19 cellular contexts compared by ENCODE assay signal in the genomic region with DNA sequence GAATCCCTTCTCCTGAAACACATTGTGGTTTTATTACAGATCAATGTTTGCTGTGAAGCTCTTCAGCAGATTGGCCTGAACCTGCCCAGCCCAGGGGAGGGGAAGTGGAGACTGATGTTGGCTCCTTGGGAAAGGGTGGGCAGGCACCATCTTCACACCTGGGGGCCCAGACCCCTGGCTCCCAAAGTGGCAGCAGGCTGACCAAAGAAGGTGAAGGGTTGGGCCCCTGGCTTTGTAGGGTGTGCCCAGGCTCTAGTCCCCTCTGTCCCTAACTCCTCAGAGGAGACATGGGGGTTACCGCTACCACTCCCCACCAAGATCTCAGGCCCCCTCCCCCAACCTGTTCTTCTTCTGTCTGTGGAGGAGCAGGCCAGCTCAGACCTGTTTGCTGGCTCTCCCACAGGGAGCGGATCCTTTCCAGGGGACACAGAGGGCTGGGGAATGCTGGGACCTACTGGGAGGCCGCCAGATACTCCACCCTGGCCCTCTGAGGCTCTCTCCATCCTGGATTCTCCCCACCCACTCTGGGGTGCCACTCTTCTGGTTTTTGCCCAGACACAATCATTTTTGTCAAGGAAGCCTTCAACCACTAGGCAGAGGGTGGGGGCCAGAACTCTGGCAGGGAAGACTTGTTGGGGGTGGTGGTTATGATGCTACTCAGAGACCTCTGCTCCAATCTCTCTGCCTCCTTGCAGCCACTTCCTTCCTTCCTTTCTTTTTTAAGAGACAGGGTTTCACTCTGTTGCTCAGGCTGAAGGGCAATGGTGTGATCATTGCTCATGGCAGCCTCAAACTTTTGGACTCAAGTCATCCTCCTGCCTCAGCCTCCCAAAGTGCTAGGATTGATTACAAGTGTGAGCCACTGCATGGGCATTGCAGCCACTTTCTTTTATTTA. TPM values are rescaled to one million over a fixed set of nuclear protein-coding genes. Genes with fewer than 3 reads are reported as not detected.
DNase-seq lines count a peak whose midpoint lies in the region; ATAC-seq, FAIRE-seq and TF ChIP-seq lines count a peak whose summit lies in the region.
"Had no signal": no experiment of that assay in that cellular context is flagged by ENCODE, and none has a peak within 500 bp of the region (broad histone marks: within the 10 kb centered on the region; RNA-seq: fewer than 3 reads in every experiment).

No MANE protein-coding gene starts in this region.

- H3K27me3 Mint-ChIP-seq in activated naive CD8-positive, alpha-beta T cell treated with anti-CD3 and anti-CD28 coated beads, Interleukin-2, amount 10 ng/mL, durations not matched to agents 7 days and 5 days: peaks cover 21% of the 10 kb centered on the region
- no peaks in the 10 kb centered on the region for H3K27me3 Mint-ChIP-seq in activated naive CD8-positive, alpha-beta T cell treated with anti-CD3 and anti-CD28 coated beads, Interleukin-2, amount 50 U/mL, for 24 hours
- H3K27me3 Mint-ChIP-seq: activated B cell treated with CpG ODN at 0.5 μM for 24 hours; activated naive CD8-positive, alpha-beta T cell treated with anti-CD3 and anti-CD28 coated beads for 36 hours; memory B cell had no signal

- H3K27me3 ChIP-seq in MM.1S (replicated peaks; ENCODE audit: insufficient read depth, low read length) (no peaks in the 10 kb centered on the region), K562 (ENCODE audit: control insufficient read depth in 2 of 2, insufficient read depth in 2 of 2, low read length in 2 of 2) (no peaks in the 10 kb centered on the region), tibial artery (no peaks in the 10 kb centered on the region)

- no peak for TF ChIP-seq EP300 in K562 (IDR thresholded peaks at IDR 0.05; ENCODE audit: low read length)

- no TSS peak for BruUV-seq in K562 (replicated peaks; lab: Mats Ljungman, UMichigan)

- H4K20me1 ChIP-seq in MM.1S (ENCODE audit: insufficient read depth, low read length): no peaks in the 10 kb centered on the region
- no peaks in the 10 kb centered on the region; the same call in 1 of the 2 replicates for H4K20me1 ChIP-seq in K562 (replicated peaks; ENCODE audit: control insufficient read depth, insufficient read depth, low read length)

- peak overlapping the region; percentile 54 for H3K4me3 Mint-ChIP-seq in activated naive CD8-positive, alpha-beta T cell treated with anti-CD3 and anti-CD28 coated beads, Interleukin-2, amount 10 ng/mL, durations not matched to agents 7 days and 5 days
- H3K4me3 Mint-ChIP-seq in activated naive CD8-positive, alpha-beta T cell treated with anti-CD3 and anti-CD28 coated beads, Interleukin-2, amount 50 U/mL, for 24 hours: no peak overlapping the region
- H3K4me3 Mint-ChIP-seq in stimulated activated effector memory CD8-positive, alpha-beta T cell treated with anti-CD3 and anti-CD28 coated beads, Interleukin-12 subunit alpha, Interleukin-12 subunit beta, amount 100 ng/mL, for 72 hours: no peak overlapping the region
- H3K4me3 Mint-ChIP-seq: activated B cell treated with CpG ODN at 0.5 μM for 24 hours; activated naive CD8-positive, alpha-beta T cell treated with anti-CD3 and anti-CD28 coated beads for 36 hours; memory B cell; nephron progenitor cell had no signal

- no peaks in the 10 kb centered on the region for H3K9me2 ChIP-seq in MM.1S (replicated peaks; ENCODE audit: insufficient read depth, low read length)

- no peaks in the 10 kb centered on the region for H3K9me3 Mint-ChIP-seq in activated naive CD8-positive, alpha-beta T cell treated with anti-CD3 and anti-CD28 coated beads, Interleukin-2, amount 10 ng/mL, durations not matched to agents 7 days and 5 days
- H3K9me3 Mint-ChIP-seq in activated naive CD8-positive, alpha-beta T cell treated with anti-CD3 and anti-CD28 coated beads, Interleukin-2, amount 50 U/mL, for 24 hours: no peaks in the 10 kb centered on the region
- no peaks in the 10 kb centered on the region for H3K9me3 Mint-ChIP-seq in stimulated activated effector memory CD8-positive, alpha-beta T cell treated with anti-CD3 and anti-CD28 coated beads, Interleukin-12 subunit alpha, Interleukin-12 subunit beta, amount 100 ng/mL, for 72 hours
- H3K9me3 Mint-ChIP-seq: activated B cell treated with CpG ODN at 0.5 μM for 24 hours; activated naive CD8-positive, alpha-beta T cell treated with anti-CD3 and anti-CD28 coated beads for 36 hours; memory B cell; nephron progenitor cell had no signal

- TF ChIP-seq CTCF in MM.1S (IDR thresholded peaks at IDR 0.05; ENCODE audit: low read length) (no peak), K562 (IDR thresholded peaks at IDR 0.05 in 2 of 3, conservative IDR thresholded peaks at IDR 0.05 in 1 of 3; ENCODE audit: insufficient read depth in 2 of 3, low read depth in 1 of 3, low read length in 3 of 3) (no peak), tibial artery (IDR thresholded peaks at IDR 0.05) (no peak)

- POLR2A ChIA-PET in activated naive CD8-positive, alpha-beta T cell treated with anti-CD3 and anti-CD28 coated beads, Interleukin-2, amount 10 ng/mL, durations not matched to agents 7 days and 5 days (lab: Charles Lee): interaction anchor here (1.1 to 1.2 kb wide), 2 partner anchors 9 to 12 kb away, joined by 3 to 5 read pairs; no protein-coding TSS in a partner anchor
- POLR2A ChIA-PET in K562 (lab: Yijun Ruan, JAX): interaction anchor here (0.8 to 1.1 kb wide), 2 partner anchors 10 to 23 kb away, joined by 3 read pairs; a partner anchor contains a TSS

- 82% methylated on average over 3 of the region's 3 CpGs for WGBS in K562 (ENCODE audit: insufficient coverage, low coverage, missing lambda C conversion rate)

- TF ChIP-seq RAD21 in K562 (CRISPR knock-in tag; conservative IDR thresholded peaks at IDR 0.05 in 1 of 2, IDR thresholded peaks at IDR 0.05 in 1 of 2): no peak

- no peak for DNase-seq in activated naive CD8-positive, alpha-beta T cell treated with anti-CD3 and anti-CD28 coated beads, Interleukin-2, amount 10 ng/mL, durations not matched to agents 7 days and 5 days
- no peak for DNase-seq in activated naive CD8-positive, alpha-beta T cell treated with anti-CD3 and anti-CD28 coated beads, Interleukin-2, amount 50 U/mL, for 24 hours
- peak; percentile 31 for DNase-seq in MM.1S
- DNase-seq in K562 (ENCODE audit: extremely low read depth in 1 of 4, low spot score in 3 of 4): no peak
- DNase-seq in stimulated activated effector memory CD8-positive, alpha-beta T cell treated with anti-CD3 and anti-CD28 coated beads, Interleukin-12 subunit alpha, Interleukin-12 subunit beta, amount 100 ng/mL, for 72 hours (ENCODE audit: low spot score in 2 of 2): no peak
- DNase-seq in tibial artery: no peak
- no peak for DNase-seq in GM19240 (ENCODE audit: insufficient read length, low spot score)
- DNase-seq: activated B cell treated with CpG ODN at 0.5 μM for 24 hours; activated naive CD8-positive, alpha-beta T cell treated with anti-CD3 and anti-CD28 coated beads for 36 hours; caudate nucleus; NCI-H187; NCI-H748 treated with DMSO at 0.1 percent for 48 hours; nephron progenitor cell had no signal

- peaks cover 3% of the 10 kb centered on the region for H3K36me3 Mint-ChIP-seq in activated naive CD8-positive, alpha-beta T cell treated with anti-CD3 and anti-CD28 coated beads, Interleukin-2, amount 10 ng/mL, durations not matched to agents 7 days and 5 days
- no peaks in the 10 kb centered on the region for H3K36me3 Mint-ChIP-seq in activated naive CD8-positive, alpha-beta T cell treated with anti-CD3 and anti-CD28 coated beads, Interleukin-2, amount 50 U/mL, for 24 hours (ENCODE audit: low read depth)
- peaks cover 11% of the 10 kb centered on the region for H3K36me3 Mint-ChIP-seq in stimulated activated effector memory CD8-positive, alpha-beta T cell treated with anti-CD3 and anti-CD28 coated beads, Interleukin-12 subunit alpha, Interleukin-12 subunit beta, amount 100 ng/mL, for 72 hours
- H3K36me3 Mint-ChIP-seq: activated naive CD8-positive, alpha-beta T cell treated with anti-CD3 and anti-CD28 coated beads for 36 hours had no signal

- H3K79me2 ChIP-seq in MM.1S (ENCODE audit: low read length): no peaks in the 10 kb centered on the region
- H3K79me2 ChIP-seq in K562 (ENCODE audit: control insufficient read depth, insufficient read depth, low read length): no peaks in the 10 kb centered on the region

- H3K9me3 ChIP-seq in MM.1S (replicated peaks; ENCODE audit: insufficient read depth, low read length) (no peaks in the 10 kb centered on the region), K562 (replicated peaks; ENCODE audit: control insufficient read depth, insufficient read depth, low read depth, low read length) (no peaks in the 10 kb centered on the region), tibial artery (no peaks in the 10 kb centered on the region)
- H3K9me3 ChIP-seq: HAP-1 had no signal

- no peak for FAIRE-seq in K562 (lab: Jason Lieb, UNC)
- FAIRE-seq: islet of Langerhans had no signal

- CTCF ChIA-PET in K562 (lab: Yijun Ruan, JAX; ENCODE audit: low intra/inter-chr PET ratio): no interaction called here

- H3K27ac ChIP-seq in MM.1S (ENCODE audit: low read length) (no peak overlapping the region), K562 (ENCODE audit: extremely low read depth, low read depth, low read length) (no peak overlapping the region), tibial artery (no peak overlapping the region)

- peaks cover 18% of the 10 kb centered on the region for H3F3A ChIP-seq in MM.1S (ENCODE audit: insufficient read depth, low read length)

- H3K4me1 ChIP-seq in MM.1S (ENCODE audit: low read length) (peaks cover 41% of the 10 kb centered on the region), K562 (replicated peaks in 1 of 2; ENCODE audit: control insufficient read depth in 2 of 2, insufficient read depth in 2 of 2, low read length in 2 of 2) (peaks cover 42 to 51% of the 10 kb centered on the region in 2 experiments), tibial artery (peaks cover 0 to 27% (median 15%) of the 10 kb centered on the region in 4 donors)

- peaks cover 44% of the 10 kb centered on the region for H3K4me1 Mint-ChIP-seq in activated naive CD8-positive, alpha-beta T cell treated with anti-CD3 and anti-CD28 coated beads, Interleukin-2, amount 10 ng/mL, durations not matched to agents 7 days and 5 days
- H3K4me1 Mint-ChIP-seq in activated naive CD8-positive, alpha-beta T cell treated with anti-CD3 and anti-CD28 coated beads, Interleukin-2, amount 50 U/mL, for 24 hours: peaks cover 19% of the 10 kb centered on the region
- H3K4me1 Mint-ChIP-seq in stimulated activated effector memory CD8-positive, alpha-beta T cell treated with anti-CD3 and anti-CD28 coated beads, Interleukin-12 subunit alpha, Interleukin-12 subunit beta, amount 100 ng/mL, for 72 hours: peaks cover 16% of the 10 kb centered on the region

- peak overlapping the region; percentile 61 for H3K27ac Mint-ChIP-seq in activated naive CD8-positive, alpha-beta T cell treated with anti-CD3 and anti-CD28 coated beads, Interleukin-2, amount 10 ng/mL, durations not matched to agents 7 days and 5 days
- no peak overlapping the region for H3K27ac Mint-ChIP-seq in activated naive CD8-positive, alpha-beta T cell treated with anti-CD3 and anti-CD28 coated beads, Interleukin-2, amount 50 U/mL, for 24 hours
- no peak overlapping the region for H3K27ac Mint-ChIP-seq in stimulated activated effector memory CD8-positive, alpha-beta T cell treated with anti-CD3 and anti-CD28 coated beads, Interleukin-12 subunit alpha, Interleukin-12 subunit beta, amount 100 ng/mL, for 72 hours
- H3K27ac Mint-ChIP-seq: activated B cell treated with CpG ODN at 0.5 μM for 24 hours; activated naive CD8-positive, alpha-beta T cell treated with anti-CD3 and anti-CD28 coated beads for 36 hours; memory B cell; nephron progenitor cell had no signal

- H3K9ac ChIP-seq in MM.1S (ENCODE audit: low read length): no peak overlapping the region
- H3K9ac ChIP-seq in K562 (ENCODE audit: insufficient read depth in 1 of 2, low read depth in 2 of 2, low read length in 2 of 2): peak overlapping the region in 1 of 2 experiments; percentile 59; a peak in 1 of 4 replicates

- H3K9me1 ChIP-seq in K562 (ENCODE audit: control insufficient read depth, insufficient read depth, low read length): peaks cover 6% of the 10 kb centered on the region

- H3K4me3 ChIP-seq in MM.1S (ENCODE audit: low read length) (no peak overlapping the region), K562 (no peak overlapping the region), tibial artery (no peak overlapping the region)
- H3K4me3 ChIP-seq: HAP-1 had no signal

- no peak for TF ChIP-seq POLR2A in K562 (conservative IDR thresholded peaks at IDR 0.05)

- peak overlapping the region; percentile 17; the same call in 1 of the 2 replicates for H3K4me2 ChIP-seq in MM.1S (ENCODE audit: low read depth, low read length)
- H3K4me2 ChIP-seq in K562 (ENCODE audit: insufficient read depth, low read length): no peak overlapping the region

- in situ Hi-C loops in K562 (cut with MboI): no loop called here

- ATAC-seq in activated naive CD8-positive, alpha-beta T cell treated with anti-CD3 and anti-CD28 coated beads, Interleukin-2, amount 10 ng/mL, durations not matched to agents 7 days and 5 days (ENCODE audit: low read depth): peak; percentile 73
- ATAC-seq in activated naive CD8-positive, alpha-beta T cell treated with anti-CD3 and anti-CD28 coated beads, Interleukin-2, amount 50 U/mL, for 24 hours: no peak
- ATAC-seq in K562 (no peak), GM19023 (IDR thresholded peaks at IDR 0.05; ENCODE audit: unreplicated experiment) (no peak)
- peak; percentile 3 for ATAC-seq in stimulated activated effector memory CD8-positive, alpha-beta T cell treated with anti-CD3 and anti-CD28 coated beads, Interleukin-12 subunit alpha, Interleukin-12 subunit beta, amount 100 ng/mL, for 72 hours

- H2AFZ ChIP-seq in MM.1S (ENCODE audit: low read length): no peak overlapping the region
- H2AFZ ChIP-seq in K562 (ENCODE audit: low read depth, low read length): no peak overlapping the region

- no peaks in the 10 kb centered on the region for H3K36me3 ChIP-seq in MM.1S (replicated peaks; ENCODE audit: insufficient read depth, low read length)
- peaks cover 11% of the 10 kb centered on the region; the same call in 1 of the 3 replicates for H3K36me3 ChIP-seq in K562 (ENCODE audit: control insufficient read depth, insufficient read depth, low read length)
- peaks cover 0 to 5% (median 0%) of the 10 kb centered on the region in 3 donors for H3K36me3 ChIP-seq in tibial artery
- H3K36me3 ChIP-seq: HAP-1 had no signal

- intact Hi-C loops in K562 (cut with micrococcal nuclease) (no loop called here), tibial artery (cut with DNase I; ENCODE audit: low total_unique reads) (no loop called here)

RNA-seq across cellular contexts. Expression of a gene that starts 5.0 kb away (rescaled TPM):
- 1 to 10 TPM; 3.6 to 4.2 TPM for total RNA-seq in activated naive CD8-positive, alpha-beta T cell treated with anti-CD3 and anti-CD28 coated beads, Interleukin-2, amount 10 ng/mL, durations not matched to agents 7 days and 5 days
- total RNA-seq in K562 (2011; cell fraction: chromatin; rRNA removed; ENCODE audit: low replicate concordance): 3.7 and 9.0 TPM in 2 replicates
- total RNA-seq in K562 (2011; cell fraction: nucleolus; rRNA removed): 11.2 and 12.4 TPM in 2 replicates
- 8.1 and 10.5 TPM in 2 replicates for total RNA-seq in K562 (2011; cell fraction: nucleoplasm; rRNA removed)
- 4.5 and 8.6 TPM in 2 replicates for total RNA-seq in K562 (2014; rRNA removed)
- total RNA-seq in K562 (2014; rRNA removed; fragmentation: Illumina TruSeq; extraction: Trizol): 1.7 and 3.3 TPM in 2 replicates
- total RNA-seq in K562 (2015; rRNA removed; fragmentation: Illumina TruSeq; extraction: Trizol): 4.7 and 4.9 TPM in 2 replicates
- total RNA-seq in K562 (2021): 6.2 and 7.1 TPM in 2 replicates
- 7.3 and 10.9 TPM in 2 replicates for polyA plus RNA-seq in K562 (2011; rRNA removed)
- polyA plus RNA-seq in K562 (2011; cell fraction: cytosol; rRNA removed): 10.9 and 15.6 TPM in 2 replicates
- polyA plus RNA-seq in K562 (2011; cell fraction: nucleus; rRNA removed): 14.1 and 14.9 TPM in 2 replicates
- 4.5 and 7.1 TPM in 2 replicates for polyA plus RNA-seq in K562 (2012)
- 7.9 and 9.3 TPM in 2 replicates for polyA plus RNA-seq in K562 (2014; fragmentation: Illumina TruSeq; extraction: Trizol)
- polyA plus RNA-seq in K562 (2014; fragmentation: Nextera tagmentation; extraction: Ambion mirVana): under 1 TPM; 0.59 to 0.63 TPM
- 4.8 and 6.8 TPM in 2 replicates for polyA plus RNA-seq in K562 (2014; rRNA removed)
- polyA minus RNA-seq in K562 (2011; rRNA and poly(A)+ RNA removed): 2.0 and 3.1 TPM in 2 replicates
- 5.5 and 6.3 TPM in 2 replicates for polyA minus RNA-seq in K562 (2011; cell fraction: cytosol; rRNA and poly(A)+ RNA removed)
- 2.7 and 5.9 TPM in 2 replicates for polyA minus RNA-seq in K562 (2011; cell fraction: nucleus; rRNA and poly(A)+ RNA removed)

RNA-seq across cellular contexts. Expression of a gene that starts 10.1 kb away (rescaled TPM):
- total RNA-seq in activated naive CD8-positive, alpha-beta T cell treated with anti-CD3 and anti-CD28 coated beads, Interleukin-2, amount 10 ng/mL, durations not matched to agents 7 days and 5 days: 1 to 10 TPM; 7.9 to 8.1 TPM
- total RNA-seq in K562 (2011; cell fraction: chromatin; rRNA removed; ENCODE audit: low replicate concordance): 4.6 and 12.1 TPM in 2 replicates
- total RNA-seq in K562 (2011; cell fraction: nucleolus; rRNA removed): 12.6 and 17.5 TPM in 2 replicates
- 10.9 and 12.2 TPM in 2 replicates for total RNA-seq in K562 (2011; cell fraction: nucleoplasm; rRNA removed)
- total RNA-seq in K562 (2014; rRNA removed) (7.4 and 10.6 TPM in 2 replicates), K562 (2014; rRNA removed; fragmentation: Illumina TruSeq; extraction: Trizol) (2.0 and 2.9 TPM in 2 replicates), K562 (2015; rRNA removed; fragmentation: Illumina TruSeq; extraction: Trizol) (5.7 and 5.9 TPM in 2 replicates), K562 (2021) (4.7 and 6.1 TPM in 2 replicates)
- polyA plus RNA-seq in K562 (2011; rRNA removed) (6.5 and 10.2 TPM in 2 replicates), K562 (2014; fragmentation: Illumina TruSeq; extraction: Trizol) (6.1 and 6.2 TPM in 2 replicates), K562 (2014; fragmentation: Nextera tagmentation; extraction: Ambion mirVana) (under 1 TPM; 0.68 to 0.89 TPM), K562 (2014; rRNA removed) (5.9 and 6.5 TPM in 2 replicates)
- 11.8 and 12.2 TPM in 2 replicates for polyA plus RNA-seq in K562 (2011; cell fraction: cytosol; rRNA removed)
- polyA plus RNA-seq in K562 (2011; cell fraction: nucleus; rRNA removed): 8.5 and 9.2 TPM in 2 replicates
- polyA plus RNA-seq in K562 (2012): 6.1 and 6.4 TPM in 2 replicates
- 2.5 and 5.7 TPM in 2 replicates for polyA minus RNA-seq in K562 (2011; rRNA and poly(A)+ RNA removed)
- polyA minus RNA-seq in K562 (2011; cell fraction: cytosol; rRNA and poly(A)+ RNA removed): 4.9 and 6.5 TPM in 2 replicates
- 2.6 TPM in 2 replicates for polyA minus RNA-seq in K562 (2011; cell fraction: nucleus; rRNA and poly(A)+ RNA removed)

RNA-seq across cellular contexts. Expression of a gene that starts 22.5 kb away (rescaled TPM):
- 10 to 100 TPM; 37.0 to 37.3 TPM for total RNA-seq in activated naive CD8-positive, alpha-beta T cell treated with anti-CD3 and anti-CD28 coated beads, Interleukin-2, amount 10 ng/mL, durations not matched to agents 7 days and 5 days
- 77.6 and 286 TPM in 2 replicates for total RNA-seq in K562 (2011; cell fraction: chromatin; rRNA removed; ENCODE audit: low replicate concordance)
- 230 and 253 TPM in 2 replicates for total RNA-seq in K562 (2011; cell fraction: nucleolus; rRNA removed)
- total RNA-seq in K562 (2011; cell fraction: nucleoplasm; rRNA removed): 121 and 122 TPM in 2 replicates
- total RNA-seq in K562 (2014; rRNA removed) (35.9 and 61.0 TPM in 2 replicates), K562 (2014; rRNA removed; fragmentation: Illumina TruSeq; extraction: Trizol) (10.1 and 15.2 TPM in 2 replicates), K562 (2015; rRNA removed; fragmentation: Illumina TruSeq; extraction: Trizol) (34.3 and 35.4 TPM in 2 replicates), K562 (2021) (67.8 and 72.3 TPM in 2 replicates)
- polyA plus RNA-seq in K562 (2011; rRNA removed) (29.8 and 54.7 TPM in 2 replicates), K562 (2014; fragmentation: Illumina TruSeq; extraction: Trizol) (32.8 and 39.7 TPM in 2 replicates), K562 (2014; fragmentation: Nextera tagmentation; extraction: Ambion mirVana) (1 to 10 TPM in 1 of 2 experiments, under 1 TPM in 1; 0.69 to 2.6 TPM), K562 (2014; rRNA removed) (53.2 and 66.2 TPM in 2 replicates)
- polyA plus RNA-seq in K562 (2011; cell fraction: cytosol; rRNA removed): 48.9 and 94.6 TPM in 2 replicates
- 188 and 324 TPM in 2 replicates for polyA plus RNA-seq in K562 (2011; cell fraction: nucleus; rRNA removed)
- 48.3 and 70.8 TPM in 2 replicates for polyA plus RNA-seq in K562 (2012)
- polyA minus RNA-seq in K562 (2011; rRNA and poly(A)+ RNA removed): 25.0 and 32.3 TPM in 2 replicates
- 58.9 and 76.8 TPM in 2 replicates for polyA minus RNA-seq in K562 (2011; cell fraction: cytosol; rRNA and poly(A)+ RNA removed)
- 56.0 and 61.5 TPM in 2 replicates for polyA minus RNA-seq in K562 (2011; cell fraction: nucleus; rRNA and poly(A)+ RNA removed)

RNA-seq across cellular contexts. Expression of a gene that starts 40.0 kb away (rescaled TPM):
- not detected for total RNA-seq in activated naive CD8-positive, alpha-beta T cell treated with anti-CD3 and anti-CD28 coated beads, Interleukin-2, amount 10 ng/mL, durations not matched to agents 7 days and 5 days
- not detected in 2 replicates for total RNA-seq in K562 (2011; cell fraction: chromatin; rRNA removed; ENCODE audit: low replicate concordance)
- total RNA-seq in K562 (2011; cell fraction: nucleolus; rRNA removed): not detected in 2 replicates
- not detected in 2 replicates for total RNA-seq in K562 (2011; cell fraction: nucleoplasm; rRNA removed)
- total RNA-seq in K562 (2014; rRNA removed) (not detected in 2 replicates), K562 (2014; rRNA removed; fragmentation: Illumina TruSeq; extraction: Trizol) (not detected in 2 replicates), K562 (2015; rRNA removed; fragmentation: Illumina TruSeq; extraction: Trizol) (not detected in 2 replicates), K562 (2021) (not detected in 2 replicates)
- polyA plus RNA-seq in K562 (2011; rRNA removed) (not detected in 2 replicates), K562 (2014; fragmentation: Illumina TruSeq; extraction: Trizol) (not detected in 2 replicates), K562 (2014; fragmentation: Nextera tagmentation; extraction: Ambion mirVana) (not detected), K562 (2014; rRNA removed) (not detected in 2 replicates)
- not detected in 2 replicates for polyA plus RNA-seq in K562 (2011; cell fraction: cytosol; rRNA removed)
- 0.08 and 0.10 TPM in 2 replicates for polyA plus RNA-seq in K562 (2011; cell fraction: nucleus; rRNA removed)
- 0.15 TPM in 1 of 2 replicates, not detected in the other for polyA plus RNA-seq in K562 (2012)
- not detected in 2 replicates for polyA minus RNA-seq in K562 (2011; rRNA and poly(A)+ RNA removed)
- not detected in 2 replicates for polyA minus RNA-seq in K562 (2011; cell fraction: cytosol; rRNA and poly(A)+ RNA removed)
- not detected in 2 replicates for polyA minus RNA-seq in K562 (2011; cell fraction: nucleus; rRNA and poly(A)+ RNA removed)
- total RNA-seq: activated B cell treated with CpG ODN at 0.5 μM for 24 hours; activated naive CD8-positive, alpha-beta T cell treated with anti-CD3 and anti-CD28 coated beads for 36 hours; fibroblast of lung; subcutaneous adipose tissue had no signal
- polyA plus RNA-seq: fibroblast of lung had no signal

RNA-seq across cellular contexts. Expression of a gene that starts 40.0 kb away (rescaled TPM):
- 1 to 10 TPM in 1 of 2 experiments, under 1 TPM in 1; 0.91 to 1.4 TPM for total RNA-seq in activated naive CD8-positive, alpha-beta T cell treated with anti-CD3 and anti-CD28 coated beads, Interleukin-2, amount 10 ng/mL, durations not matched to agents 7 days and 5 days
- total RNA-seq in K562 (2011; cell fraction: chromatin; rRNA removed; ENCODE audit: low replicate concordance): 1.1 and 2.4 TPM in 2 replicates
- total RNA-seq in K562 (2011; cell fraction: nucleolus; rRNA removed): 1.3 and 1.7 TPM in 2 replicates
- 0.99 and 1.3 TPM in 2 replicates for total RNA-seq in K562 (2011; cell fraction: nucleoplasm; rRNA removed)
- total RNA-seq in K562 (2014; rRNA removed): 0.12 TPM in 1 of 2 replicates, not detected in the other
- total RNA-seq in K562 (2014; rRNA removed; fragmentation: Illumina TruSeq; extraction: Trizol): 0.11 TPM in 1 of 2 replicates, not detected in the other
- total RNA-seq in K562 (2015; rRNA removed; fragmentation: Illumina TruSeq; extraction: Trizol): 0.11 TPM in 1 of 2 replicates, not detected in the other
- 0.09 and 0.40 TPM in 2 replicates for total RNA-seq in K562 (2021)
- polyA plus RNA-seq in K562 (2011; rRNA removed): 0.49 and 1.1 TPM in 2 replicates
- 0.30 and 0.40 TPM in 2 replicates for polyA plus RNA-seq in K562 (2011; cell fraction: cytosol; rRNA removed)
- polyA plus RNA-seq in K562 (2011; cell fraction: nucleus; rRNA removed): 9.0 and 9.2 TPM in 2 replicates
- 0.36 and 2.9 TPM in 2 replicates for polyA plus RNA-seq in K562 (2012)
- 0.10 TPM in 1 of 2 replicates, not detected in the other for polyA plus RNA-seq in K562 (2014; fragmentation: Illumina TruSeq; extraction: Trizol)
- polyA plus RNA-seq in K562 (2014; fragmentation: Nextera tagmentation; extraction: Ambion mirVana): not detected
- polyA plus RNA-seq in K562 (2014; rRNA removed): 0.22 and 0.37 TPM in 2 replicates
- polyA minus RNA-seq in K562 (2011; rRNA and poly(A)+ RNA removed): 0.24 and 0.25 TPM in 2 replicates
- not detected in 2 replicates for polyA minus RNA-seq in K562 (2011; cell fraction: cytosol; rRNA and poly(A)+ RNA removed)
- polyA minus RNA-seq in K562 (2011; cell fraction: nucleus; rRNA and poly(A)+ RNA removed): 0.33 and 0.40 TPM in 2 replicates

Comparison
In these comparisons a context has a peak if more than half of its experiments do, and no peak if none do; other contexts are left out.
1. ATAC-seq: peak in activated naive CD8-positive, alpha-beta T cell treated with anti-CD3 and anti-CD28 coated beads, Interleukin-2, amount 10 ng/mL, durations not matched to agents 7 days and 5 days (single experiment) and stimulated activated effector memory CD8-positive, alpha-beta T cell treated with anti-CD3 and anti-CD28 coated beads, Interleukin-12 subunit alpha, Interleukin-12 subunit beta, amount 100 ng/mL, for 72 hours (single experiment); none in activated naive CD8-positive, alpha-beta T cell treated with anti-CD3 and anti-CD28 coated beads, Interleukin-2, amount 50 U/mL, for 24 hours (single experiment), K562 (single experiment) and GM19023 (single experiment).